In the genomic region with DNA sequence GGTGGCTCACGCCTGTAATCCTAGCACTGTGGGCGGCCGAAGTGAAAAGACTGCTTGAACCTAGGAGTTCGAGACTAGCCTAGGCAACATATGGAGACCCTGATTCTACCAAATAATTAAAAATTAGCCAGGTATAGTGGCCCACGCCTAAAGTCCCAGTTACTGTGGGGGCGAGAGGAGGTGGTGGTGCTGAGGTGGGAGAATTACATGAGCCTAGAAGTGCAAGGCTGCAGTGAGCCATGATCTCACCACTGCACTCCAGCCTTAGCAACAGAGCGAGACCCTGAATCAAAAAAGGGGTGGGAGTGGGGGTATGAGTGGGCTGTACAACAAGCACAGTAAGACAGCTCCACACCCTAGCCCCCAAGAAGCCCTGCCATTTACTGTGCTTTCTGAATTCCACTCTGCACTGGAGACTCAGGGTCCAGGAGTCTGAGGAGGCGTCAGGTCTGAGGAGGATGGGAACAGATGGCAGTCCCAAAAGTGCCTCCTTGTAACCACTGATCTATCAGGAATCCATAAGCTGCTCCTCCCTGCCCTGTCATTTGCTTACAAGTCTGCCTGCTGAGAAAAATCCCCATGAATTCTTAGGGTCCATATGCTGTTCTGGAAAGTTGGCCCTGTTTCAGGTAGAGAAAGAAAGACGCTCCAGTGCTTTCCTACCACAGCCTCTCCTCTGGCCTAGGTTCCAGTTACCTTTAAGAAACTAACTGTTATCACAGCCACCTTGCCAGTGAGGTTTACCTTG, we compare ENCODE assay signal across 26 cellular contexts.
"Had no signal": no experiment of that assay in that cellular context is flagged by ENCODE, and none has a peak within 500 bp of the region (broad histone marks: within the 10 kb centered on the region; RNA-seq: fewer than 3 reads in every experiment).

No MANE protein-coding gene starts in this region.

- H3K36me3 ChIP-seq: adrenal gland, Peyer's patch, SJSA1 had no signal

- H3K4me1 ChIP-seq: adrenal gland, Peyer's patch, SJSA1 had no signal

- H3K27ac ChIP-seq: adrenal gland, Peyer's patch, RWPE1, SJSA1 had no signal

- H3K9me3 ChIP-seq: adrenal gland, Peyer's patch, SJSA1 had no signal

- DNase-seq: activated B cell treated with CpG ODN at 0.5 μM for 24 hours; activated CD4-positive, alpha-beta T cell treated with anti-CD3 and anti-CD28 coated beads, Interleukin-2, amount 50 U/mL, for 1 hour; activated CD8-positive, alpha-beta memory T cell treated with anti-CD3 and anti-CD28 coated beads, Interleukin-2, amount 50 U/mL, for 48 hours; activated CD8-positive, alpha-beta T cell treated with anti-CD3 and anti-CD28 coated beads, Interleukin-2, amount 10 ng/mL, durations not matched to agents 7 days and 5 days; activated naive CD4-positive, alpha-beta T cell treated with anti-CD3 and anti-CD28 coated beads, Interleukin-2, amount 50 U/mL, for 16 hours; activated naive CD8-positive, alpha-beta T cell treated with anti-CD3 and anti-CD28 coated beads, Interleukin-2, amount 10 ng/mL, durations not matched to agents 7 days and 5 days; activated T-cell treated with anti-CD3 and anti-CD28 coated beads, Interleukin-2, amount 50 U/mL, for 1 hour; adrenal gland; anterior cingulate cortex; cortex of kidney; Kasumi-1; KBM-7; NCI-H1105 treated with DMSO at 0.1 percent for 48 hours; NCI-H1436 treated with DMSO at 0.1 percent for 48 hours; NCI-H187 treated with DMSO at 0.1 percent for 48 hours; NCI-H2081 treated with DMSO at 0.1 percent for 48 hours; NCI-H345; NCI-H510A; NCI-H774; NK-92 treated with Interleukin-12 subunit alpha and Interleukin-12 subunit beta, amount 100 ng/mL, for 24 hours; Peyer's patch; Right ventricle myocardium superior; SW 1271 had no signal

- H3K4me3 ChIP-seq: adrenal gland, Peyer's patch, SJSA1 had no signal

- ATAC-seq: activated CD8-positive, alpha-beta T cell treated with anti-CD3 and anti-CD28 coated beads, Interleukin-2, amount 10 ng/mL, durations not matched to agents 7 days and 5 days; SK-N-SH treated with all-trans-retinoic acid at 6 μM for 48 hours had no signal
